In the genomic region with DNA sequence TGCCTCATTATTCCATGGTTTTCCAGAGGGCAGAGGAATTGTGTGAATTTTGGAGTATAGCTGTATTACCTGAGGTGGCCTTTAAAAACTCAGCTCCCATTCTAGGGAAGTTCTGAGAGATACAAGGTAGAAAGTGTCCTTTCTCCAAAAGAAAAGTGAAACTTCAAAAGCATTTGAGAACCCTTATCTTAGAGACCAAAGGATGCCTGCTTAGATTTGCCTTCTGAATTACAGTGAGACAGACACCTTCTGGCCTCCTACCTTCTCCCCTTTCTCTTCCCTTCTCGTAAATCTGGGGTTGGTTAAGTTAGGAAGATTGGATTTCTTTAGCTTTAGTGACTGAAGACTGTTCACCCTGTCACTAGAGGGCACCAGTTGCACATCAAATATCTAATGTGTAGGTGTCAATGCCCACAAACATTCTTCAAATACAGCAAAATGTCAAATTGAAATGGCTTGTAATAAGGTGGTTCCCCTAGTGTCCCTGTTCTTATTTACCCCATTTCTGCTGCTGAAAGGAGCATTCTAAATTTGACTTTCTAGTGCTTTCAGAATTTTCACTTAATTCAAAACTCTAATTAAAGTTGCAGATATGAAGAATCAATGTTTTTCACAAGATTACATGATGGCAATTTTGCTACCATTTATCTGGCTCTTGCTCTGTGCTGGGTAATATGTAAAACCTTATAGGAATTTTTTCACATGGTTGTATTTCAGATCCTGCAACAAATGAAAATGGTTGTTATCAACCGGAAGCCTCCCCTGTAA, we compare ENCODE assay signal across 8 cellular contexts. TPM values are rescaled to one million over a fixed set of nuclear protein-coding genes. Genes with fewer than 3 reads are reported as not detected.
DNase-seq lines count a peak whose midpoint lies in the region; ATAC-seq and TF ChIP-seq lines count a peak whose summit lies in the region.

No MANE protein-coding gene starts in this region.

- CTCF ChIA-PET in activated CD4-positive, alpha-beta memory T cell treated with anti-CD3 and anti-CD28 coated beads, Interleukin-2, amount 10 ng/mL, durations not matched to agents 7 days and 5 days (lab: Charles Lee), result interaction anchor here (0.8 to 2.4 kb wide), 5 partner anchors 8 to 1111 kb away, joined by 3 to 15 read pairs (median 5); no protein-coding TSS in a partner anchor

- 56 to 65% (median 60%) methylated on average over 2 of the region's 2 CpGs for WGBS in ovary, 3 donors

- no peaks in the 10 kb centered on the region for H3K36me3 ChIP-seq in ovary

- no peaks in the 10 kb centered on the region for H3K9me3 ChIP-seq in ovary

- H3K27ac ChIP-seq in ovary, result no peak overlapping the region

- TF ChIP-seq EP300 in ovary (IDR thresholded peaks at IDR 0.05), result no peak

- intact Hi-C loops in ovary (cut with DNase I), result loop anchor here (5.0 to 10.0 kb wide), 3 partner anchors 633 to 641 kb away; no protein-coding TSS in a partner anchor

- H3K9me3 Mint-ChIP-seq in activated CD4-positive, alpha-beta memory T cell treated with anti-CD3 and anti-CD28 coated beads, Interleukin-2, amount 10 ng/mL, durations not matched to agents 7 days and 5 days, result no peaks in the 10 kb centered on the region

- POLR2A ChIA-PET in activated CD4-positive, alpha-beta memory T cell treated with anti-CD3 and anti-CD28 coated beads, Interleukin-2, amount 10 ng/mL, durations not matched to agents 7 days and 5 days (lab: Charles Lee), result no interaction called here

- H3K4me3 ChIP-seq in fibroblast of villous mesenchyme (ENCODE audit: low read depth, low read length), result no peak overlapping the region
- no peak overlapping the region for H3K4me3 ChIP-seq in ovary

- TF ChIP-seq POLR2A in ovary (IDR thresholded peaks at IDR 0.05), result no peak

- H3K27me3 ChIP-seq in ovary, result no peaks in the 10 kb centered on the region

- H3K27ac Mint-ChIP-seq in activated CD4-positive, alpha-beta memory T cell treated with anti-CD3 and anti-CD28 coated beads, Interleukin-2, amount 10 ng/mL, durations not matched to agents 7 days and 5 days, result no peak overlapping the region

- ATAC-seq in GM19395 (IDR thresholded peaks at IDR 0.05; ENCODE audit: unreplicated experiment), result peak; percentile 41
- peak; percentile 58 for ATAC-seq in HG03439 (IDR thresholded peaks at IDR 0.05; ENCODE audit: unreplicated experiment)

- TF ChIP-seq CTCF in fibroblast of villous mesenchyme (IDR thresholded peaks at IDR 0.05; ENCODE audit: insufficient read depth, low read depth, low read length) (peak; percentile 69), ovary (IDR thresholded peaks at IDR 0.05) (peak in 2 of 3 donors; percentile 60 to 69)

- peak; percentile 48 for DNase-seq in DMS 273 treated with DMSO at 0.1 percent for 48 hours (lab: John Stamatoyannopoulos, UW)
- peak; percentile 31 for DNase-seq in NCI-H526 treated with DMSO at 0.1 percent for 48 hours (lab: John Stamatoyannopoulos, UW)
- DNase-seq in activated CD4-positive, alpha-beta memory T cell treated with anti-CD3 and anti-CD28 coated beads, Interleukin-2, amount 10 ng/mL, durations not matched to agents 7 days and 5 days, result peak; percentile 38
- peak; percentile 64 for DNase-seq in fibroblast of villous mesenchyme (ENCODE audit: low read depth)
- DNase-seq in ovary, result peak in 3 of 5 donors; percentile 40 to 60 (median 47)
- no peak for DNase-seq in ecto neural progenitor cell (ENCODE audit: low spot score)

- no peaks in the 10 kb centered on the region for H3K36me3 Mint-ChIP-seq in activated CD4-positive, alpha-beta memory T cell treated with anti-CD3 and anti-CD28 coated beads, Interleukin-2, amount 10 ng/mL, durations not matched to agents 7 days and 5 days (ENCODE audit: low read depth)

- H3K4me1 Mint-ChIP-seq in activated CD4-positive, alpha-beta memory T cell treated with anti-CD3 and anti-CD28 coated beads, Interleukin-2, amount 10 ng/mL, durations not matched to agents 7 days and 5 days, result peaks cover 15% of the 10 kb centered on the region

- peaks cover 12% of the 10 kb centered on the region for H3K27me3 Mint-ChIP-seq in activated CD4-positive, alpha-beta memory T cell treated with anti-CD3 and anti-CD28 coated beads, Interleukin-2, amount 10 ng/mL, durations not matched to agents 7 days and 5 days

- no peak overlapping the region for H3K4me3 Mint-ChIP-seq in activated CD4-positive, alpha-beta memory T cell treated with anti-CD3 and anti-CD28 coated beads, Interleukin-2, amount 10 ng/mL, durations not matched to agents 7 days and 5 days

- H3K4me1 ChIP-seq in ovary (ENCODE audit: insufficient read depth), result no peaks in the 10 kb centered on the region

RNA-seq across cellular contexts. Expression of gene PRRC1, which starts 46.7 kb away (rescaled TPM):
- total RNA-seq in activated CD4-positive, alpha-beta memory T cell treated with anti-CD3 and anti-CD28 coated beads, Interleukin-2, amount 10 ng/mL, durations not matched to agents 7 days and 5 days, result 10 to 100 TPM; 44.4 to 47.7 TPM
- total RNA-seq in fibroblast of villous mesenchyme, result 96.0 and 99.3 TPM in 2 replicates
- 10 to 100 TPM; 24.2 to 59.0 (median 46.1) TPM for total RNA-seq in ovary
- polyA plus RNA-seq in ovary, result 10 to 100 TPM; 19.0 to 54.1 TPM
